Comparison of ENCODE assay signal across 8 cellular contexts in genomic region chr11:1263036-1263435, GRCh38. TPM values are rescaled to one million over a fixed set of nuclear protein-coding genes. Genes with fewer than 3 reads are reported as not detected.
DNase-seq lines count a peak whose midpoint lies in the region; ATAC-seq and TF ChIP-seq lines count a peak whose summit lies in the region.

No MANE protein-coding gene starts in this region.

- intact Hi-C loops in PC-3 (cut with micrococcal nuclease) = loop anchor here (5.0 kb wide), 2 partner anchors 61 to 124 kb away; partner anchors contain the start of gene BRSK2

- no peak for TF ChIP-seq CTCF in PC-3 (conservative IDR thresholded peaks at IDR 0.05; ENCODE audit: low read depth, low read length)

- peak overlapping the region; percentile 58 for H3K4me3 ChIP-seq in PC-3 (ENCODE audit: low read length)
- peak overlapping the region; percentile 89 for H3K4me3 ChIP-seq in rectal smooth muscle tissue (ENCODE audit: low read length)

- H3K79me2 ChIP-seq in PC-3 (ENCODE audit: low read length) = no peaks in the 10 kb centered on the region

- DNase-seq in PC-3 (no peak), epithelial cell of prostate (ENCODE audit: low read depth, low spot score) (no peak), T1000 (lab: John Stamatoyannopoulos, UW) (no peak), germinal center (ENCODE audit: low spot score) (no peak), KG1 (lab: John Stamatoyannopoulos, UW) (no peak)

- H3K27me3 ChIP-seq in PC-3 (ENCODE audit: low read length) (no peaks in the 10 kb centered on the region), rectal smooth muscle tissue (ENCODE audit: control insufficient read depth, insufficient read depth, low read length) (no peaks in the 10 kb centered on the region)

- H3K36me3 ChIP-seq in PC-3 (ENCODE audit: low read depth, low read length) (no peaks in the 10 kb centered on the region), rectal smooth muscle tissue (ENCODE audit: control insufficient read depth, insufficient read depth, low read length) (no peaks in the 10 kb centered on the region)

- POLR2A ChIA-PET in PC-3 (lab: Charles Lee; ENCODE audit: unreplicated experiment) = no interaction called here

- peak overlapping the region; percentile 82 for H3K4me2 ChIP-seq in PC-3 (ENCODE audit: low read length)

- peaks cover 13% of the 10 kb centered on the region for H3K4me1 ChIP-seq in PC-3 (ENCODE audit: insufficient read depth, low read length)
- H3K4me1 ChIP-seq in rectal smooth muscle tissue (ENCODE audit: control insufficient read depth, insufficient read depth, low read length) = peaks cover 12% of the 10 kb centered on the region

- H2AFZ ChIP-seq in PC-3 (ENCODE audit: low read length) = peak overlapping the region; percentile 58; the same call in 1 of the 2 replicates

- ATAC-seq in GM18511 (IDR thresholded peaks at IDR 0.05; ENCODE audit: unreplicated experiment) = peak; percentile 14
- peak; percentile 31 for ATAC-seq in PC-3
- ATAC-seq in GM18519 (IDR thresholded peaks at IDR 0.05; ENCODE audit: low FRiP score, unreplicated experiment) = no peak

- H3K9ac ChIP-seq in PC-3 (ENCODE audit: low read length) = peak overlapping the region; percentile 38; the same call in 1 of the 2 replicates
- no peak overlapping the region for H3K9ac ChIP-seq in rectal smooth muscle tissue (ENCODE audit: low read length)

- H3K27ac ChIP-seq in PC-3 (ENCODE audit: low read length) (no peak overlapping the region), epithelial cell of prostate (peak overlapping the region; percentile 68), rectal smooth muscle tissue (ENCODE audit: low read depth, low read length) (no peak overlapping the region)

- BruUV-seq in PC-3 (replicated peaks; lab: Mats Ljungman, UMichigan) = no TSS peak

- H3K9me2 ChIP-seq in PC-3 (replicated peaks; ENCODE audit: low read length) = no peaks in the 10 kb centered on the region

- CTCF ChIA-PET in PC-3 (lab: Charles Lee) = no interaction called here

- no peaks in the 10 kb centered on the region for H3F3A ChIP-seq in PC-3 (ENCODE audit: low read length, unreplicated experiment)

- no peaks in the 10 kb centered on the region for H3K9me3 ChIP-seq in PC-3 (ENCODE audit: low read length)

- no peaks in the 10 kb centered on the region for H4K20me1 ChIP-seq in PC-3 (ENCODE audit: low read length)

RNA-seq across cellular contexts. Expression of gene MUC5B, which starts 40.2 kb away (rescaled TPM):
- total RNA-seq in PC-3 (2014; rRNA removed) = 24.3 and 33.0 TPM in 2 replicates

RNA-seq across cellular contexts. Expression of gene TOLLIP, which starts 46.4 kb away (rescaled TPM):
- 36.1 and 43.2 TPM in 2 replicates for total RNA-seq in PC-3 (2014; rRNA removed)
